1 cellular context compared by ENCODE assay signal in the genomic region with DNA sequence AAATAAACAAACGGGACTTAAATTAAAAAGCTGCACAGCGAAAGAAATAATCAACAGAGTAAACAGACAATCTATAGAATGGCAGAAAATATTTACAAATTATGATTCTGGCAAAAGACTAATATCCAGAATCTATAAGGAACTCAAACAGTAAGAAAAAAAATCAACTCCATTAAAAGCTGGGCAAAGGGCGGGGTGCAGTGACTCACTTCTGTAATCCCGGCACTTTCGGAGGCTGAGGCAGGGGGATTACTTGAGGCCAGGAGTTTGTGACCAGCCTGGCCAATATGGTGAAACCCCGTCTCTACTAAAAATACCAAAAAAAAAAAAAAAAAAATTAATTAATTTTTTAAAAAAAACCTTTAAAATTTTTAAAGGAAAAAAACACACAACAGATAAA.
TF ChIP-seq lines count a peak whose summit lies in the region.

No MANE protein-coding gene starts in this region.

TF ChIP-seq in SK-N-SH treated with all-trans-retinoic acid at 6 μM for 48 hours, 23 proteins besides CTCF, POLR2A, EP300 and RAD21 (continued from another document):
- TF ChIP-seq, protein P1, sequence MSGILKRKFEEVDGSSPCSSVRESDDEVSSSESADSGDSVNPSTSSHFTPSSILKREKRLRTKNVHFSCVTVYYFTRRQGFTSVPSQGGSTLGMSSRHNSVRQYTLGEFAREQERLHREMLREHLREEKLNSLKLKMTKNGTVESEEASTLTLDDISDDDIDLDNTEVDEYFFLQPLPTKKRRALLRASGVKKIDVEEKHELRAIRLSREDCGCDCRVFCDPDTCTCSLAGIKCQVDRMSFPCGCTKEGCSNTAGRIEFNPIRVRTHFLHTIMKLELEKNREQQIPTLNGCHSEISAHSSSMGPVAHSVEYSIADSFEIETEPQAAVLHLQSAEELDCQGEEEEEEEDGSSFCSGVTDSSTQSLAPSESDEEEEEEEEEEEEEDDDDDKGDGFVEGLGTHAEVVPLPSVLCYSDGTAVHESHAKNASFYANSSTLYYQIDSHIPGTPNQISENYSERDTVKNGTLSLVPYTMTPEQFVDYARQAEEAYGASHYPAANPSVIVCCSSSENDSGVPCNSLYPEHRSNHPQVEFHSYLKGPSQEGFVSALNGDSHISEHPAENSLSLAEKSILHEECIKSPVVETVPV (CRISPR knock-in tag; IDR thresholded peaks at IDR 0.05): no peak
TF ChIP-seq in SK-N-SH treated with all-trans-retinoic acid at 6 μM for 48 hours: peak in this region for 0.
